29 cellular contexts compared by ENCODE assay signal in the genomic region with DNA sequence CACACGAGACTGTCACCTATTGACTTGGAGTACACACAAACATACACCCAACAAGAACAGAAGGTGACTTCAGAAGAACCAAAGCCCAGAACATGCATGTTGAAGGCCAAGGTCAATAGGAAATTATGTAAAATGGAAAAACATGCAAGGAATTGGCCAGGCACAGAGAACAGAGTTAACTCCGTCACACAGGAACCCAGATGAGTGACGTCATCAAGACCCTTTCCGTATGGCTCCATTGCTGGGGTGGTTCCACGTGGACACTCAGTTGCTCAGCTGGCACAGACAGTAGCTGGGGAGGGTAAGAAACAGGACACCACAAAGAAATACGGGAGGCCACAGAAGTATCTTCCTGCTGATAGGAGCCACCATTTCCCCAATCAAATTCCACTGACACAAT. TPM values are rescaled to one million over a fixed set of nuclear protein-coding genes. Genes with fewer than 3 reads are reported as not detected.
"Had no signal": no experiment of that assay in that cellular context is flagged by ENCODE, and none has a peak within 500 bp of the region (broad histone marks: within the 10 kb centered on the region; RNA-seq: fewer than 3 reads in every experiment).

No MANE protein-coding gene starts in this region.

- DNase-seq: naive thymus-derived CD8-positive, alpha-beta T cell; nephron progenitor cell; occipital lobe; ovary; posterior cingulate gyrus; psoas muscle; right cardiac atrium; spleen; stimulated activated CD4-positive, alpha-beta T cell treated with anti-CD3 and anti-CD28 coated beads, Interleukin-12 subunit alpha, Interleukin-12 subunit beta, amount 100 ng/mL, for 4 hours; stimulated activated CD4-positive, alpha-beta T cell treated with anti-CD3 and anti-CD28 coated beads, Interleukin-1b, Interleukin-23, amount 100 ng/mL, for 48 hours; stimulated activated CD4-positive, alpha-beta T cell treated with anti-CD3 and anti-CD28 coated beads, Interleukin-4, amount 100 ng/mL, for 1 hour; stimulated activated CD4-positive, alpha-beta T cell treated with anti-CD3 and anti-CD28 coated beads, Interleukin-4, amount 100 ng/mL, for 4 hours; stimulated activated CD8-positive, alpha-beta memory T cell treated with anti-CD3 and anti-CD28 coated beads, Interleukin-4, amount 100 ng/mL, for 48 hours; stimulated activated naive CD4-positive, alpha-beta T cell; stimulated activated naive CD8-positive, alpha-beta T cell treated with anti-CD3 and anti-CD28 coated beads, Interleukin-15, amount 100 ng/mL, for 72 hours; stimulated activated naive CD8-positive, alpha-beta T cell treated with anti-CD3 and anti-CD28 coated beads, Interleukin-15, Interleukin-2, amounts not matched to agents 100 U/mL and 50 U/mL, for 24 hours; substantia nigra; testis; tibial artery; transverse colon; upper lobe of right lung; uterus had no signal

- H3K4me3 ChIP-seq: ovary, psoas muscle, skin epidermis, smooth muscle cell, spleen, suprapubic skin, testis, tibial artery, transverse colon, upper lobe of right lung, uterus had no signal

- H3K27ac ChIP-seq: ovary, parathyroid adenoma, psoas muscle, skin epidermis, spleen, suprapubic skin, testis, tibial artery, transverse colon, upper lobe of right lung, uterus had no signal

- H3K36me3 ChIP-seq: ovary, spleen, suprapubic skin, tibial artery, transverse colon, upper lobe of right lung, uterus had no signal

- H3K79me2 ChIP-seq: parathyroid adenoma had no signal

- H2AFZ ChIP-seq: parathyroid adenoma had no signal

- H3K9me3 ChIP-seq: ovary, psoas muscle, suprapubic skin, testis, tibial artery, transverse colon, upper lobe of right lung, uterus had no signal

- ATAC-seq: naive thymus-derived CD8-positive, alpha-beta T cell; natural killer cell treated with Interleukin-12 subunit alpha and Interleukin-12 subunit beta and Interleukin-15 and Interleukin-18, amount 100 ng/mL, for 72 hours; psoas muscle; right cardiac atrium; sciatic nerve; stimulated activated memory B cell treated with anti-CD40 and anti-IgM and Interleukin-4, amounts not matched to agents 10 μg/mL and 1 μg/mL and 100 μg/mL, for 72 hours; stimulated activated naive CD8-positive, alpha-beta T cell treated with anti-CD3 and anti-CD28 coated beads, Interleukin-15, amount 100 ng/mL, for 72 hours; stimulated activated naive CD8-positive, alpha-beta T cell treated with anti-CD3 and anti-CD28 coated beads, Interleukin-15, Interleukin-2, amounts not matched to agents 100 U/mL and 50 U/mL, for 24 hours; upper lobe of right lung had no signal

- H3K4me2 ChIP-seq: smooth muscle cell had no signal

- H3K4me1 ChIP-seq: parathyroid adenoma, psoas muscle, spleen, suprapubic skin, testis, tibial artery, transverse colon, upper lobe of right lung, uterus had no signal

- H3K9ac ChIP-seq: parathyroid adenoma had no signal

- H3K27me3 ChIP-seq: ovary, testis, transverse colon, upper lobe of right lung, uterus had no signal

RNA-seq across cellular contexts. Expression of gene SOX11, which starts 18.4 kb away (rescaled TPM):
- total RNA-seq: naive thymus-derived CD8-positive, alpha-beta T cell; natural killer cell treated with Interleukin-12 subunit alpha and Interleukin-12 subunit beta and Interleukin-15 and Interleukin-18, amount 100 ng/mL, for 72 hours; sciatic nerve had no signal
- polyA plus RNA-seq: naive thymus-derived CD8-positive, alpha-beta T cell had no signal
